ENCODE assay signal across 17 cellular contexts in the genomic region with DNA sequence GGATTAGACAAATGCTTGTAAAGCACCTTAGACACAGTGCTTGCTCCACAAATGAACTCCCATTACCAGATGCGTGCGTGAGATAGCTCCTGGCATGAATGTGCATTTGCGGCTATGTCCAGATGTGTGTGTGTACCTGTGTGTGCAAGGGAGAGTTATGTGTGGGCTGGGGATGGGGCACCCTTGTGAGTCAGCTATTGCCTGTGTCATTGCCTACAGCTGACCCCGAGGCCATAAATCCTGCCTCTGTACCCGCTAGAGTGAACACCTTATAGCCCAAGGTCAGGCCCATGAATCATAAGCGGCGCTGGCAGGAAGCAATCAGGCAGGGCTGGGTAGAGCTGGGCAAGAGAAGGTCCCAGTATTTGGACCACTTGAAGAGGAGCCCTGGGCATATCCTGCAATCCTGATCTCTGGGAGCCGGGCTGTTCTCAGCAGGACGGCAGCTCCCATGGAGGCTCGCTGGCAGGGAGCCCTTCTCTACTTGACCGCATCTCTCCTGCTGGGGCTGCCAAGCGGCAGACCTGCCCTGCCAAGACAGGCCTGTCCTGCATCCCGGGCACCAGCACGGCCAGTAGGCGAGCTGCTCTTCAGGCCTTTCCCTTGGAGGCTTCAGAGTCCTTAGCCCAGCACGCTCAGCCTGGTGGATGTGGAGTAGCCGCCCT.
DNase-seq lines count a peak whose midpoint lies in the region; ATAC-seq, FAIRE-seq and TF ChIP-seq lines count a peak whose summit lies in the region.
"Had no signal": no experiment of that assay in that cellular context is flagged by ENCODE, and none has a peak within 500 bp of the region (broad histone marks: within the 10 kb centered on the region; RNA-seq: fewer than 3 reads in every experiment).

No MANE protein-coding gene starts in this region.

- H3K27ac ChIP-seq in heart left ventricle (no peak overlapping the region), adrenal gland (no peak overlapping the region), layer of hippocampus (ENCODE audit: low read depth, low read length) (peak overlapping the region; percentile 89)
- H3K27ac ChIP-seq: foreskin keratinocyte, ovary, spleen had no signal

- peak; percentile 63 for FAIRE-seq in urothelium cell line (lab: Jason Lieb, UNC)
- FAIRE-seq: endometrium, GM18507 had no signal

- H3K9me3 ChIP-seq in heart left ventricle = no peaks in the 10 kb centered on the region
- H3K9me3 ChIP-seq in adrenal gland (replicated peaks in 1 of 3) = no peaks in the 10 kb centered on the region
- H3K9me3 ChIP-seq: ovary, spleen had no signal

- H3K36me3 ChIP-seq in heart left ventricle (no peaks in the 10 kb centered on the region), adrenal gland (replicated peaks in 1 of 2) (no peaks in the 10 kb centered on the region)
- H3K36me3 ChIP-seq: ovary, spleen had no signal

- no peaks in the 10 kb centered on the region for H3K4me1 ChIP-seq in heart left ventricle
- no peaks in the 10 kb centered on the region for H3K4me1 ChIP-seq in adrenal gland (replicated peaks in 1 of 2)
- H3K4me1 ChIP-seq: foreskin keratinocyte, spleen had no signal

- DNase-seq in heart left ventricle = no peak
- no peak for DNase-seq in left cardiac atrium
- peak; percentile 37 to 80 (median 71) for DNase-seq in adrenal gland
- DNase-seq in urothelium cell line (ENCODE audit: low spot score) = no peak
- no peak for DNase-seq in COLO668 (lab: John Stamatoyannopoulos, UW; ENCODE audit: unreplicated experiment)
- DNase-seq: activated CD4-positive, alpha-beta T cell treated with anti-CD3 and anti-CD28 coated beads for 48 hours; activated naive CD8-positive, alpha-beta T cell treated with anti-CD3 and anti-CD28 coated beads for 36 hours; central memory CD4-positive, alpha-beta T cell; foreskin keratinocyte; ovary; spleen; T-helper 9 cell had no signal

- intact Hi-C loops in heart left ventricle (cut with DNase I) (no loop called here), left cardiac atrium (cut with DNase I) (no loop called here), adrenal gland (cut with DNase I) (no loop called here)

- no peak for TF ChIP-seq CTCF in heart left ventricle (IDR thresholded peaks at IDR 0.05)
- TF ChIP-seq CTCF in adrenal gland (IDR thresholded peaks at IDR 0.05) = no peak

- ATAC-seq in heart left ventricle (peak in 3 of 4 donors; percentile 43 to 60 (median 45)), left cardiac atrium (no peak), GM19397 (IDR thresholded peaks at IDR 0.05; ENCODE audit: unreplicated experiment) (no peak), GM19035 (IDR thresholded peaks at IDR 0.05; ENCODE audit: unreplicated experiment) (no peak)
- ATAC-seq: foreskin keratinocyte had no signal

- 83 to 94% (median 90%) methylated on average over 14 to 17 of the region's 17 CpGs for WGBS in heart left ventricle, 4 donors
- 47 to 58% (median 51%) methylated on average over 14 to 17 of the region's 17 CpGs for WGBS in adrenal gland, 4 donors

- H3K27me3 ChIP-seq in heart left ventricle = peaks cover 0 to 23% (median 0%) of the 10 kb centered on the region in 9 donors
- peaks cover 22% of the 10 kb centered on the region for H3K27me3 ChIP-seq in adrenal gland
- H3K27me3 ChIP-seq in layer of hippocampus (ENCODE audit: control insufficient read depth, insufficient read depth, low read length) = no peaks in the 10 kb centered on the region
- H3K27me3 ChIP-seq: ovary had no signal

- TF ChIP-seq POLR2A in heart left ventricle (IDR thresholded peaks at IDR 0.05) (no peak), adrenal gland (IDR thresholded peaks at IDR 0.05) (no peak)

- H3K4me3 ChIP-seq in heart left ventricle (no peak overlapping the region), adrenal gland (no peak overlapping the region)
- H3K4me3 ChIP-seq: ovary, spleen had no signal

Comparison
In these comparisons a context has a peak if more than half of its experiments do, and no peak if none do; other contexts are left out.
1. ATAC-seq: peak in heart left ventricle (3 of 4); none in left cardiac atrium (0 of 2), GM19397 (single experiment) and GM19035 (single experiment).
2. DNase-seq: peak in adrenal gland (7 of 7); none in heart left ventricle (0 of 5), left cardiac atrium (single experiment), urothelium cell line (single experiment) and COLO668 (single experiment).